In the genomic region with DNA sequence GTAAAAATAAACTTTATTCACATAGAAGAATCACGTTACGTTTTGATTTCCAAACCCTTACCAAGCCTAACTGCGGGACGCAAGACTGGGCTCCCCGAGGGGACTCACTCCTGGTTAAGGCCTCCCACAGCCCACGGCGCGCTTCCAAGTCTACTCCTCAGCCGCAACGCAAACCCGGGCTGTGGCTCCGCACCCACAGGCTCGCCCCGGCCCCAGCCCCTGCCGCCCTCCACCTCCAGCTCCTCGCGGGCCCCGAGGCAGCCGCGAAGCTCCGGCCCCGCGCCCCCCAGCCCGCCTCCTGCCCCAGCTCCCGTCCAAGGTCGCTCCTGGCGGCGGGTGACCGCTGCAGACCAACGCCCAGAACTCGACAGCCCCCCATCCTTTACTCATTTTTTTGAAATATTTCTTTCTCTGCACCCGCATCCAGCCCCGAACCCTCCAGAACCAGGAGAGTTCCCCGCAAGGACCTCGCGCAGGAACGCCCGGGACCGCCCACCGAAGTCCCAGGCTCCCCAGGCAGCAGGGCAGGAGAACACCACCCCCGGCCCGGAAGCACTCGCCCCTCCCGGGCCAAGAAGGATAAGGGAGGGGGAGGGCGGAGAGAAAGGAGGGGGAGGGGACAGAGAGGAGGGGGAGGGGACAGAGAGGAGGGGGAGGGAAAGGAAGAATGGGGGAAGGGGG, we compare ENCODE assay signal across 8 cellular contexts. TPM values are rescaled to one million over a fixed set of nuclear protein-coding genes. Genes with fewer than 3 reads are reported as not detected.
DNase-seq lines count a peak whose midpoint lies in the region; ATAC-seq, FAIRE-seq and TF ChIP-seq lines count a peak whose summit lies in the region.

No MANE protein-coding gene starts in this region.

- no peak for TF ChIP-seq POLR2A in stomach (IDR thresholded peaks at IDR 0.05)

- H3K27ac Mint-ChIP-seq in activated T-helper 2 cell treated with anti-CD3 and anti-CD28 coated beads, Interferon-gamma antibody, Interleukin-2, Interleukin-4, amounts not matched to agents 10 μg/mL and 5 μg/mL and 100 μg/mL, durations not matched to agents 14 hours and 24 hours and 36 hours: peak overlapping the region; percentile 97
- H3K27ac Mint-ChIP-seq in natural killer cell treated with Interleukin-12 subunit alpha and Interleukin-12 subunit beta and Interleukin-15 and Interleukin-18, amount 100 ng/mL, for 72 hours: peak overlapping the region; percentile 72 to 91

- no peak for TF ChIP-seq CTCF in D721Med (IDR thresholded peaks at IDR 0.05; ENCODE audit: insufficient read depth, missing control alignments)
- TF ChIP-seq CTCF in HL-60 (IDR thresholded peaks at IDR 0.05; ENCODE audit: insufficient read depth, low read length): no peak
- no peak for TF ChIP-seq CTCF in fibroblast of the aortic adventitia (IDR thresholded peaks at IDR 0.05; ENCODE audit: insufficient read depth, low read length)
- no peak for TF ChIP-seq CTCF in stomach (IDR thresholded peaks at IDR 0.05)

- peak overlapping the region; percentile 82 for H3K4me3 ChIP-seq in HL-60 (replicated peaks; ENCODE audit: insufficient read depth, low read length)
- H3K4me3 ChIP-seq in fibroblast of the aortic adventitia (ENCODE audit: low read depth, low read length): peak overlapping the region; percentile 85
- H3K4me3 ChIP-seq in stomach: peak overlapping the region; percentile 68 to 99 (median 87)

- H3K27ac ChIP-seq in HL-60 (replicated peaks) (peak overlapping the region; percentile 82), stomach (peak overlapping the region; percentile 97 to 100 (median 100))

- H3K27me3 ChIP-seq in HL-60 (ENCODE audit: insufficient read depth, poor library complexity, severe bottlenecking): no peaks in the 10 kb centered on the region
- no peaks in the 10 kb centered on the region for H3K27me3 ChIP-seq in stomach

- DNase-seq in D721Med (ENCODE audit: insufficient read length, low spot score) (peak; percentile 49), HL-60 (ENCODE audit: low read depth in 1 of 2, low spot score in 1 of 2) (peak; percentile 73 to 81), RCC 7860 (ENCODE audit: low spot score) (peak; percentile 69), fibroblast of the aortic adventitia (ENCODE audit: low read depth) (peak; percentile 66), stomach (peak; percentile 80)
- peak; percentile 62 for DNase-seq in activated T-helper 2 cell treated with anti-CD3 and anti-CD28 coated beads, Interferon-gamma antibody, Interleukin-2, Interleukin-4, amounts not matched to agents 10 μg/mL and 5 μg/mL and 100 μg/mL, durations not matched to agents 14 hours and 24 hours and 36 hours (ENCODE audit: low spot score)
- DNase-seq in natural killer cell treated with Interleukin-12 subunit alpha and Interleukin-12 subunit beta and Interleukin-15 and Interleukin-18, amount 100 ng/mL, for 72 hours (ENCODE audit: low spot score): peak; percentile 87

- ATAC-seq in natural killer cell treated with Interleukin-12 subunit alpha and Interleukin-12 subunit beta and Interleukin-15 and Interleukin-18, amount 100 ng/mL, for 72 hours: peak; percentile 41 to 46
- no peak for ATAC-seq in HG03354 (IDR thresholded peaks at IDR 0.05; ENCODE audit: poor library complexity, severe bottlenecking, unreplicated experiment)

- H3K4me1 Mint-ChIP-seq in activated T-helper 2 cell treated with anti-CD3 and anti-CD28 coated beads, Interferon-gamma antibody, Interleukin-2, Interleukin-4, amounts not matched to agents 10 μg/mL and 5 μg/mL and 100 μg/mL, durations not matched to agents 14 hours and 24 hours and 36 hours (ENCODE audit: low read depth): peaks cover 26% of the 10 kb centered on the region
- peaks cover 28 to 33% of the 10 kb centered on the region in 2 donors for H3K4me1 Mint-ChIP-seq in natural killer cell treated with Interleukin-12 subunit alpha and Interleukin-12 subunit beta and Interleukin-15 and Interleukin-18, amount 100 ng/mL, for 72 hours (ENCODE audit: low read depth in 2 of 2)

- H3K27me3 Mint-ChIP-seq in activated T-helper 2 cell treated with anti-CD3 and anti-CD28 coated beads, Interferon-gamma antibody, Interleukin-2, Interleukin-4, amounts not matched to agents 10 μg/mL and 5 μg/mL and 100 μg/mL, durations not matched to agents 14 hours and 24 hours and 36 hours (ENCODE audit: low read depth): no peaks in the 10 kb centered on the region
- peaks cover 0 to 2% of the 10 kb centered on the region in 2 donors for H3K27me3 Mint-ChIP-seq in natural killer cell treated with Interleukin-12 subunit alpha and Interleukin-12 subunit beta and Interleukin-15 and Interleukin-18, amount 100 ng/mL, for 72 hours

- H3K36me3 Mint-ChIP-seq in activated T-helper 2 cell treated with anti-CD3 and anti-CD28 coated beads, Interferon-gamma antibody, Interleukin-2, Interleukin-4, amounts not matched to agents 10 μg/mL and 5 μg/mL and 100 μg/mL, durations not matched to agents 14 hours and 24 hours and 36 hours (ENCODE audit: low read depth): peaks cover 27% of the 10 kb centered on the region
- no peaks in the 10 kb centered on the region for H3K36me3 Mint-ChIP-seq in natural killer cell treated with Interleukin-12 subunit alpha and Interleukin-12 subunit beta and Interleukin-15 and Interleukin-18, amount 100 ng/mL, for 72 hours

- H3K9me3 Mint-ChIP-seq in activated T-helper 2 cell treated with anti-CD3 and anti-CD28 coated beads, Interferon-gamma antibody, Interleukin-2, Interleukin-4, amounts not matched to agents 10 μg/mL and 5 μg/mL and 100 μg/mL, durations not matched to agents 14 hours and 24 hours and 36 hours: no peaks in the 10 kb centered on the region
- no peaks in the 10 kb centered on the region for H3K9me3 Mint-ChIP-seq in natural killer cell treated with Interleukin-12 subunit alpha and Interleukin-12 subunit beta and Interleukin-15 and Interleukin-18, amount 100 ng/mL, for 72 hours

- 1% methylated on average over 35 to 45 of the region's 45 CpGs for WGBS in stomach, 5 donors

- peaks cover 30 to 57% (median 50%) of the 10 kb centered on the region in 4 donors for H3K4me1 ChIP-seq in stomach

- peak overlapping the region; percentile 100 for H3K4me3 Mint-ChIP-seq in activated T-helper 2 cell treated with anti-CD3 and anti-CD28 coated beads, Interferon-gamma antibody, Interleukin-2, Interleukin-4, amounts not matched to agents 10 μg/mL and 5 μg/mL and 100 μg/mL, durations not matched to agents 14 hours and 24 hours and 36 hours (ENCODE audit: low read depth)
- peak overlapping the region; percentile 86 for H3K4me3 Mint-ChIP-seq in natural killer cell treated with Interleukin-12 subunit alpha and Interleukin-12 subunit beta and Interleukin-15 and Interleukin-18, amount 100 ng/mL, for 72 hours

- FAIRE-seq in D721Med (lab: Jason Lieb, UNC): no peak
- no peak for FAIRE-seq in RCC 7860 (lab: Jason Lieb, UNC)

- intact Hi-C loops in activated T-helper 2 cell treated with anti-CD3 and anti-CD28 coated beads, Interferon-gamma antibody, Interleukin-2, Interleukin-4, amounts not matched to agents 10 μg/mL and 5 μg/mL and 100 μg/mL, durations not matched to agents 14 hours and 24 hours and 36 hours (cut with micrococcal nuclease): loop anchor here (2.0 kb wide), 1 partner anchor 85 kb away; a partner anchor contains a TSS
- intact Hi-C loops in stomach (cut with DNase I; ENCODE audit: low total_unique reads): no loop called here

- TF ChIP-seq EP300 in stomach (IDR thresholded peaks at IDR 0.05): no peak

- H3K9me3 ChIP-seq in stomach: no peaks in the 10 kb centered on the region

- H3K36me3 ChIP-seq in stomach: peaks cover 0 to 14% (median 5%) of the 10 kb centered on the region in 4 donors

RNA-seq across cellular contexts. Expression of a gene that starts 0.9 kb away (rescaled TPM):
- 147 and 167 TPM in 2 replicates for total RNA-seq in activated T-helper 2 cell treated with anti-CD3 and anti-CD28 coated beads, Interferon-gamma antibody, Interleukin-2, Interleukin-4, amounts not matched to agents 10 μg/mL and 5 μg/mL and 100 μg/mL, durations not matched to agents 14 hours and 24 hours and 36 hours
- total RNA-seq in fibroblast of the aortic adventitia (ENCODE audit: low replicate concordance) (107 and 214 TPM in 2 replicates), stomach (100 to 1,000 TPM; 161 to 394 (median 184) TPM)
- 100 to 1,000 TPM; 102 to 179 TPM for total RNA-seq in natural killer cell treated with Interleukin-12 subunit alpha and Interleukin-12 subunit beta and Interleukin-15 and Interleukin-18, amount 100 ng/mL, for 72 hours
- polyA plus RNA-seq in stomach: 10 to 100 TPM; 28.1 to 38.0 (median 33.5) TPM
